8 cellular contexts compared by ENCODE assay signal in the genomic region with DNA sequence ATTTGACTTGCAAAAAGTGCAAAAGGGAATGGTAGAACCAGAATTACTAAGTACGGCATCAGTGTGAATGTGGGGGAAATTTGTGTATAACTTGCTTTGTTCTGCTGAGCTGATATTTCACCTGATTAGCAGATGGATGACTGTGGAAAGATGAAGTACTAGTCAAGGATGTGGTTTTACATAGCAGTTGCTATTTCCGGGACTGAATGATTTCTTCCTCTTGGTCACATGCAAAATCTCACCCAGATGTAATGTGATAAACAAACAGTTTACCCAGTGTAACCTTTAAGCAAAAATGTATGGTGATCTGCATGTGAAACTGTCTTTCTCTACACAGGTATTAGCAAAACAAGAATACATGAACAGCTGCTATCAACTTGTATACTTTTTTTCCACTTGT. TPM values are rescaled to one million over a fixed set of nuclear protein-coding genes. Genes with fewer than 3 reads are reported as not detected.
DNase-seq lines count a peak whose midpoint lies in the region; ATAC-seq, FAIRE-seq and TF ChIP-seq lines count a peak whose summit lies in the region.

No MANE protein-coding gene starts in this region.

- 45 to 50% methylated on average over 2 of the region's 2 CpGs for WGBS in GM23248 (ENCODE audit: low coverage in 1 of 2, low lambda C conversion rate in 2 of 2, missing lambda C conversion rate in 2 of 2), 2 experiments

- H3K27ac ChIP-seq in endothelial cell of umbilical vein (ENCODE audit: insufficient read depth, low read depth, low read length) (peak overlapping the region; percentile 95), caudate nucleus (ENCODE audit: low read depth, low read length) (no peak overlapping the region), GM23248 (no peak overlapping the region)

- TF ChIP-seq POLR2A in GM12891 (IDR thresholded peaks at IDR 0.05; ENCODE audit: low read depth, low read length) (no peak), endothelial cell of umbilical vein (IDR thresholded peaks at IDR 0.05; ENCODE audit: low read depth, low read length) (peak; percentile 56)

- no peaks in the 10 kb centered on the region for H3K9me2 ChIP-seq in GM23248 (ENCODE audit: insufficient read depth)

- CTCF ChIA-PET in endothelial cell of umbilical vein (lab: Charles Lee) = interaction anchor here (1.1 to 2.0 kb wide), 3 partner anchors 26 to 488 kb away, joined by 3 to 8 read pairs (median 4); no protein-coding TSS in a partner anchor

- POLR2A ChIA-PET in endothelial cell of umbilical vein (lab: Charles Lee) = no interaction called here

- H3K4me1 ChIP-seq in endothelial cell of umbilical vein (ENCODE audit: control insufficient read depth, extremely low read depth, insufficient read depth, low read length) (peaks cover 48% of the 10 kb centered on the region), GM23248 (ENCODE audit: insufficient read depth) (peaks cover 21% of the 10 kb centered on the region)

- intact Hi-C loops in endothelial cell of umbilical vein (cut with micrococcal nuclease) = loop anchor here (1.0 kb wide), 1 partner anchor 10 kb away; no protein-coding TSS in a partner anchor
- intact Hi-C loops in Right ventricle myocardium inferior (cut with DNase I) = no loop called here

- H2AFZ ChIP-seq in endothelial cell of umbilical vein (ENCODE audit: low read depth, low read length) (no peak overlapping the region), GM23248 (no peak overlapping the region)

- no peak for TF ChIP-seq CTCF in endothelial cell of umbilical vein (IDR thresholded peaks at IDR 0.05; ENCODE audit: extremely low read depth in 1 of 2, insufficient read depth in 1 of 2, low read depth in 1 of 2, low read length in 2 of 2)

- peak overlapping the region; percentile 76 for H3K4me2 ChIP-seq in endothelial cell of umbilical vein (ENCODE audit: insufficient read depth, low read length)
- H3K4me2 ChIP-seq in GM23248 (ENCODE audit: unreplicated experiment) = no peak overlapping the region

- H3K9me3 ChIP-seq in endothelial cell of umbilical vein (replicated peaks; ENCODE audit: control insufficient read depth, insufficient read depth, low read length) (no peaks in the 10 kb centered on the region), GM23248 (ENCODE audit: low read depth) (no peaks in the 10 kb centered on the region)

- dilution Hi-C loops in endothelial cell of umbilical vein (cut with MboI; ENCODE audit: extremely low pct_ligation_motif_present, low sequenced_read_pairs) = no loop called here

- no peaks in the 10 kb centered on the region for H4K20me1 ChIP-seq in endothelial cell of umbilical vein (replicated peaks; ENCODE audit: control insufficient read depth, extremely low read depth, insufficient read depth, low read length)
- no peaks in the 10 kb centered on the region for H4K20me1 ChIP-seq in GM23248 (ENCODE audit: insufficient read depth)

- H3K36me3 ChIP-seq in endothelial cell of umbilical vein (ENCODE audit: control insufficient read depth in 2 of 2, extremely low read depth in 1 of 2, insufficient read depth in 2 of 2, low read length in 2 of 2) (peaks cover 16 to 17% of the 10 kb centered on the region in 2 experiments), GM23248 (ENCODE audit: low read depth) (no peaks in the 10 kb centered on the region; the same call in 1 of the 2 replicates)

- no peaks in the 10 kb centered on the region for H3K9me1 ChIP-seq in endothelial cell of umbilical vein (replicated peaks; ENCODE audit: control insufficient read depth, extremely low read depth, insufficient read depth, low read length)

- H3K27me3 ChIP-seq in endothelial cell of umbilical vein (ENCODE audit: control insufficient read depth in 2 of 2, insufficient read depth in 2 of 2, low read length in 2 of 2) (no peaks in the 10 kb centered on the region), GM23248 (replicated peaks; ENCODE audit: insufficient read depth) (no peaks in the 10 kb centered on the region)

- peaks cover 5% of the 10 kb centered on the region for H3K79me2 ChIP-seq in endothelial cell of umbilical vein (ENCODE audit: control insufficient read depth, insufficient read depth, low read length)
- H3K79me2 ChIP-seq in GM23248 (ENCODE audit: insufficient read depth) = 0 out of 2 replicates have a peak, but pooled peaks cover 5% of the 10 kb centered on the region

- ATAC-seq in GM21529 (IDR thresholded peaks at IDR 0.05; ENCODE audit: unreplicated experiment) (peak; percentile 77), Right ventricle myocardium inferior (no peak)

- FAIRE-seq in GM12891 (lab: Jason Lieb, UNC) (peak; percentile 90), endothelial cell of umbilical vein (lab: Jason Lieb, UNC) (peak; percentile 76)

- H3F3A ChIP-seq in GM23248 (ENCODE audit: insufficient read depth) = peaks cover 26% of the 10 kb centered on the region

- no peak for DNase-seq in GM12891 (ENCODE audit: insufficient read length, low spot score)
- peak; percentile 28 for DNase-seq in KBM-7
- peak; percentile 59 for DNase-seq in endothelial cell of umbilical vein (ENCODE audit: low read depth, low spot score)
- no peak for DNase-seq in caudate nucleus (lab: John Stamatoyannopoulos, UW)
- no peak for DNase-seq in Right ventricle myocardium inferior (ENCODE audit: missing footprints)
- no peak for DNase-seq in GM23248
- no peak for DNase-seq in COLO829 (ENCODE audit: low spot score)

- in situ Hi-C loops in KBM-7 (cut with MboI; ENCODE audit: low pct_unique_long_range_greater_than_20kb, low sequenced_read_pairs) = no loop called here
- in situ Hi-C loops in GM23248 (cut with MboI) = no loop called here

- H3K4me3 ChIP-seq in endothelial cell of umbilical vein (replicated peaks in 1 of 3; ENCODE audit: insufficient read depth in 1 of 3, low read depth in 1 of 3, low read length in 3 of 3) = no peak overlapping the region
- no peak overlapping the region for H3K4me3 ChIP-seq in GM23248

- H3K9ac ChIP-seq in endothelial cell of umbilical vein (replicated peaks; ENCODE audit: extremely low read depth, insufficient read depth, low read length) (no peak overlapping the region), GM23248 (no peak overlapping the region)

- no TSS peak for BruUV-seq in endothelial cell of umbilical vein (replicated peaks; lab: Mats Ljungman, UMichigan)

TF ChIP-seq in GM12891, 5 proteins besides CTCF, POLR2A, EP300 and RAD21:
- no peak for TF ChIP-seq TAF1 (IDR thresholded peaks at IDR 0.05; ENCODE audit: low read depth, low read length)
- no peak for TF ChIP-seq SPI1 (IDR thresholded peaks at IDR 0.05; ENCODE audit: low read depth, low read length)
- TF ChIP-seq POLR2AphosphoS5 (IDR thresholded peaks at IDR 0.05; ENCODE audit: low read depth, low read length) = no peak
- no peak for TF ChIP-seq POU2F2 (IDR thresholded peaks at IDR 0.05; ENCODE audit: low read depth, low read length)
- no peak for TF ChIP-seq PAX5 (IDR thresholded peaks at IDR 0.05; ENCODE audit: insufficient read depth, low read length, severe bottlenecking)

TF ChIP-seq in endothelial cell of umbilical vein, 7 proteins besides CTCF, POLR2A, EP300 and RAD21:
- peak; percentile 27 for TF ChIP-seq FOS (IDR thresholded peaks at IDR 0.05; ENCODE audit: borderline replicate concordance, insufficient read depth, low read length)
- peak; percentile 65 for TF ChIP-seq POLR2AphosphoS5 (IDR thresholded peaks at IDR 0.05; ENCODE audit: insufficient read depth, low read depth, low read length)
- TF ChIP-seq EZH2 (IDR thresholded peaks at IDR 0.05; ENCODE audit: borderline replicate concordance, low read depth, low read length, severe bottlenecking) = no peak
- TF ChIP-seq, protein P1, sequence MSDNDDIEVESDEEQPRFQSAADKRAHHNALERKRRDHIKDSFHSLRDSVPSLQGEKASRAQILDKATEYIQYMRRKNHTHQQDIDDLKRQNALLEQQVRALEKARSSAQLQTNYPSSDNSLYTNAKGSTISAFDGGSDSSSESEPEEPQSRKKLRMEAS (IDR thresholded peaks at IDR 0.05; ENCODE audit: insufficient read depth, insufficient read length) = no peak
- no peak for TF ChIP-seq MYC (IDR thresholded peaks at IDR 0.05; ENCODE audit: low read depth, low read length)
- peak; percentile 27 for TF ChIP-seq JUN (IDR thresholded peaks at IDR 0.05; ENCODE audit: borderline replicate concordance, insufficient read depth, insufficient read length, low read depth)
- peak; percentile 86 for TF ChIP-seq GATA2 (IDR thresholded peaks at IDR 0.05; ENCODE audit: insufficient read depth, insufficient read length, low read depth, low read length)
TF ChIP-seq in endothelial cell of umbilical vein: peak in this region for 4.

RNA-seq across cellular contexts. Expression of a gene that starts 46.1 kb away (rescaled TPM):
- polyA plus RNA-seq in GM12891 (2012; ENCODE audit: low read depth, missing spikeins) = 17.0 TPM
- total RNA-seq in endothelial cell of umbilical vein (49.1 and 60.0 TPM in 2 replicates), Right ventricle myocardium inferior (18.1 TPM)
- polyA plus RNA-seq in endothelial cell of umbilical vein (8.7 and 11.3 TPM in 2 replicates), GM23248 (2016; fragmentation: Nextera tagmentation; extraction: Ambion mirVana) (8.1 and 13.5 TPM in 2 replicates)
- 11.2 and 11.5 TPM in 2 replicates for polyA plus RNA-seq in endothelial cell of umbilical vein (2011; cell fraction: cytosol; rRNA removed)
- polyA plus RNA-seq in endothelial cell of umbilical vein (2011; cell fraction: nucleus; rRNA removed) = 12.6 and 18.4 TPM in 2 replicates
- 13.1 and 13.9 TPM in 2 replicates for polyA plus RNA-seq in endothelial cell of umbilical vein (2012)
- polyA minus RNA-seq in endothelial cell of umbilical vein = 50.8 and 70.1 TPM in 2 replicates
- 3.8 TPM for polyA minus RNA-seq in endothelial cell of umbilical vein (2011; cell fraction: cytosol; rRNA and poly(A)+ RNA removed)
- polyA minus RNA-seq in endothelial cell of umbilical vein (2011; cell fraction: nucleus; rRNA and poly(A)+ RNA removed) = 41.0 and 52.6 TPM in 2 replicates
- total RNA-seq in GM23248 (2014; rRNA removed; shearing (Covaris generic)) = 15.8 and 17.4 TPM in 2 replicates

Comparison
In these comparisons a context has a peak if more than half of its experiments do, and no peak if none do; other contexts are left out.
1. DNase-seq: peak in KBM-7 (single experiment) and endothelial cell of umbilical vein (single experiment); none in GM12891 (single experiment), caudate nucleus (0 of 61), Right ventricle myocardium inferior (single experiment), GM23248 (single experiment) and COLO829 (single experiment).